Comparison of ENCODE assay signal across 8 cellular contexts in the genomic region with DNA sequence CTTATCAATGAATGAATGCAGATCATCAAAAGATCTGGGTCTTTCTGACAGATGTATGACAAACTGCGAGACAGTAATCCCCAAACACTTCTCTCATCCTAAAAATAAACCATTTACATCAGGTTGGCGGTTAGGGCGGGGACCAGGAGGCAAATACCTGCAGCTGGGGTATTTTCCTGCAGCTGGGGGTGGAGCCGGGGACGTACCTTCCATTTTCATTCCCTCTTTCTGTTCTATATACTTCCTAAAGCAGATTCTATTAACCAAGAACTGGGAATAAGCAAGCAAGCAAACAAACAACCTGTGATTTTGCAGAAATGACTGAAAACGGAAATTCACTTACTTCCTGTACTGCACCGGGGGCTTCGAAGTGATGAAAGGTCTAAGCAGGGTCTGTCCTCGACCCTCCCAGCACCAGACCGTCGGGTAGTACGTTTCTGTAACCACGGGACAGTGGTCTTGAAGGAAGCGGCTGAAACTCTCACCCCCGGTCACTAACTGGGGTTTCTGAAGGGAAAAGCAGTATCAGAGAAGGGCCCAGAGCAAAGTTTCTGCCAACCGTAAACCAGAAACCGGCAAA. TPM values are rescaled to one million over a fixed set of nuclear protein-coding genes. Genes with fewer than 3 reads are reported as not detected.
DNase-seq lines count a peak whose midpoint lies in the region; ATAC-seq and TF ChIP-seq lines count a peak whose summit lies in the region.

No MANE protein-coding gene starts in this region.

- H3K27ac Mint-ChIP-seq in T-helper 2 cell treated with Interferon-gamma antibody and Interleukin-4, amounts not matched to agents 5 μg/mL and 100 μg/mL, for 36 hours: peak overlapping the region; percentile 96

- no peaks in the 10 kb centered on the region for H3K9me3 Mint-ChIP-seq in T-helper 2 cell treated with Interferon-gamma antibody and Interleukin-4, amounts not matched to agents 5 μg/mL and 100 μg/mL, for 36 hours

- H3K9me2 ChIP-seq in neural cell (ENCODE audit: insufficient read depth, low read length): no peaks in the 10 kb centered on the region

- ATAC-seq in HG03196 (IDR thresholded peaks at IDR 0.05; ENCODE audit: unreplicated experiment) (no peak), HG02678 (IDR thresholded peaks at IDR 0.05; ENCODE audit: unreplicated experiment) (no peak)

- H3K36me3 ChIP-seq in GM06990 (ENCODE audit: control insufficient read depth, insufficient read depth, low read length): no peaks in the 10 kb centered on the region; the same call in none of the 2 replicates
- no peaks in the 10 kb centered on the region for H3K36me3 ChIP-seq in endocrine pancreas (ENCODE audit: control insufficient read depth, insufficient read depth, low read length)
- no peaks in the 10 kb centered on the region for H3K36me3 ChIP-seq in neural cell (ENCODE audit: insufficient read depth, low read length)

- H3K9me3 ChIP-seq in endocrine pancreas (ENCODE audit: control insufficient read depth, low read length) (no peaks in the 10 kb centered on the region), neural cell (ENCODE audit: low read length) (no peaks in the 10 kb centered on the region)

- no peaks in the 10 kb centered on the region for H3F3A ChIP-seq in neural cell (ENCODE audit: insufficient read depth, low read length, poor library complexity, severe bottlenecking)

- H3K27me3 ChIP-seq in GM06990 (replicated peaks; ENCODE audit: control insufficient read depth, insufficient read depth, low read length) (no peaks in the 10 kb centered on the region), endocrine pancreas (ENCODE audit: control insufficient read depth, insufficient read depth, low read length) (no peaks in the 10 kb centered on the region), neural cell (ENCODE audit: insufficient read depth, low read depth, low read length) (no peaks in the 10 kb centered on the region)

- peaks cover 30% of the 10 kb centered on the region for H3K36me3 Mint-ChIP-seq in T-helper 2 cell treated with Interferon-gamma antibody and Interleukin-4, amounts not matched to agents 5 μg/mL and 100 μg/mL, for 36 hours (ENCODE audit: low read depth)

- peak overlapping the region; percentile 99 for H3K4me3 Mint-ChIP-seq in T-helper 2 cell treated with Interferon-gamma antibody and Interleukin-4, amounts not matched to agents 5 μg/mL and 100 μg/mL, for 36 hours

- peak overlapping the region; percentile 64 for H3K4me2 ChIP-seq in neural cell (ENCODE audit: low read length)

- no peak overlapping the region for H3K27ac ChIP-seq in neural cell (ENCODE audit: low read length)

- no peak for TF ChIP-seq RAD21 in neural cell (conservative IDR thresholded peaks at IDR 0.05)

- H3K4me1 ChIP-seq in endocrine pancreas (ENCODE audit: control insufficient read depth, insufficient read depth, low read length): peaks cover 9% of the 10 kb centered on the region

- peak overlapping the region; percentile 40 for H2AFZ ChIP-seq in neural cell (ENCODE audit: low read depth, low read length)

- TF ChIP-seq EP300 in neural cell (conservative IDR thresholded peaks at IDR 0.05; ENCODE audit: poor library complexity, severe bottlenecking): no peak

- H3K27me3 Mint-ChIP-seq in T-helper 2 cell treated with Interferon-gamma antibody and Interleukin-4, amounts not matched to agents 5 μg/mL and 100 μg/mL, for 36 hours (ENCODE audit: low read depth): no peaks in the 10 kb centered on the region

- H4K20me1 ChIP-seq in neural cell (ENCODE audit: insufficient read depth): no peaks in the 10 kb centered on the region

- H3K4me3 ChIP-seq in GM06990 (replicated peaks; ENCODE audit: low read depth, low read length) (peak overlapping the region; percentile 83), endocrine pancreas (ENCODE audit: control insufficient read depth, insufficient read depth, low read length) (peak overlapping the region; percentile 97), neural cell (ENCODE audit: low read length) (peak overlapping the region; percentile 78)

- peaks cover 22% of the 10 kb centered on the region for H3K4me1 Mint-ChIP-seq in T-helper 2 cell treated with Interferon-gamma antibody and Interleukin-4, amounts not matched to agents 5 μg/mL and 100 μg/mL, for 36 hours (ENCODE audit: low read depth)

- no peak for TF ChIP-seq CTCF in GM06990 (IDR thresholded peaks at IDR 0.05; ENCODE audit: insufficient read depth, low read length, poor library complexity, severe bottlenecking)
- no peak for TF ChIP-seq CTCF in neural cell (IDR thresholded peaks at IDR 0.05; ENCODE audit: poor library complexity, severe bottlenecking)

- peak overlapping the region; percentile 96 for H3K9ac ChIP-seq in endocrine pancreas (ENCODE audit: control insufficient read depth, insufficient read depth, low read length)
- H3K9ac ChIP-seq in neural cell (ENCODE audit: low read length): peak overlapping the region; percentile 73

- DNase-seq in GM06990 (ENCODE audit: extremely low read depth, insufficient read length): peak; percentile 62
- DNase-seq in HPDE6-E6E7 (ENCODE audit: extremely low spot score): peak; percentile 33
- DNase-seq in T-helper 2 cell treated with Interferon-gamma antibody and Interleukin-4, amounts not matched to agents 5 μg/mL and 100 μg/mL, for 36 hours (ENCODE audit: low spot score): peak; percentile 23
- DNase-seq in epidermal melanocyte (ENCODE audit: insufficient read length, low spot score): no peak

- H3K79me2 ChIP-seq in neural cell (replicated peaks; ENCODE audit: insufficient read depth, low read length): no peaks in the 10 kb centered on the region

TF ChIP-seq in neural cell, 6 proteins besides CTCF, POLR2A, EP300 and RAD21:
- no peak for TF ChIP-seq POLR2AphosphoS5 (IDR thresholded peaks at IDR 0.05)
- TF ChIP-seq, protein P1, sequence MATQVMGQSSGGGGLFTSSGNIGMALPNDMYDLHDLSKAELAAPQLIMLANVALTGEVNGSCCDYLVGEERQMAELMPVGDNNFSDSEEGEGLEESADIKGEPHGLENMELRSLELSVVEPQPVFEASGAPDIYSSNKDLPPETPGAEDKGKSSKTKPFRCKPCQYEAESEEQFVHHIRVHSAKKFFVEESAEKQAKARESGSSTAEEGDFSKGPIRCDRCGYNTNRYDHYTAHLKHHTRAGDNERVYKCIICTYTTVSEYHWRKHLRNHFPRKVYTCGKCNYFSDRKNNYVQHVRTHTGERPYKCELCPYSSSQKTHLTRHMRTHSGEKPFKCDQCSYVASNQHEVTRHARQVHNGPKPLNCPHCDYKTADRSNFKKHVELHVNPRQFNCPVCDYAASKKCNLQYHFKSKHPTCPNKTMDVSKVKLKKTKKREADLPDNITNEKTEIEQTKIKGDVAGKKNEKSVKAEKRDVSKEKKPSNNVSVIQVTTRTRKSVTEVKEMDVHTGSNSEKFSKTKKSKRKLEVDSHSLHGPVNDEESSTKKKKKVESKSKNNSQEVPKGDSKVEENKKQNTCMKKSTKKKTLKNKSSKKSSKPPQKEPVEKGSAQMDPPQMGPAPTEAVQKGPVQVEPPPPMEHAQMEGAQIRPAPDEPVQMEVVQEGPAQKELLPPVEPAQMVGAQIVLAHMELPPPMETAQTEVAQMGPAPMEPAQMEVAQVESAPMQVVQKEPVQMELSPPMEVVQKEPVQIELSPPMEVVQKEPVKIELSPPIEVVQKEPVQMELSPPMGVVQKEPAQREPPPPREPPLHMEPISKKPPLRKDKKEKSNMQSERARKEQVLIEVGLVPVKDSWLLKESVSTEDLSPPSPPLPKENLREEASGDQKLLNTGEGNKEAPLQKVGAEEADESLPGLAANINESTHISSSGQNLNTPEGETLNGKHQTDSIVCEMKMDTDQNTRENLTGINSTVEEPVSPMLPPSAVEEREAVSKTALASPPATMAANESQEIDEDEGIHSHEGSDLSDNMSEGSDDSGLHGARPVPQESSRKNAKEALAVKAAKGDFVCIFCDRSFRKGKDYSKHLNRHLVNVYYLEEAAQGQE (IDR thresholded peaks at IDR 0.05; ENCODE audit: borderline replicate concordance): no peak
- no peak for TF ChIP-seq TAF1 (IDR thresholded peaks at IDR 0.05; ENCODE audit: low read depth)
- no peak for TF ChIP-seq EZH2 (IDR thresholded peaks at IDR 0.05; ENCODE audit: borderline replicate concordance, insufficient read depth, low read length, poor library complexity, severe bottlenecking)
- TF ChIP-seq MXI1 (conservative IDR thresholded peaks at IDR 0.05; ENCODE audit: poor library complexity, severe bottlenecking): no peak
- TF ChIP-seq SMC3 (conservative IDR thresholded peaks at IDR 0.05; ENCODE audit: poor library complexity): no peak

RNA-seq across cellular contexts. Expression of a gene that starts 1.2 kb away (rescaled TPM):
- 7.9 and 9.6 TPM in 2 replicates for polyA plus RNA-seq in neural cell
- 3.2 and 5.4 TPM in 2 replicates for polyA minus RNA-seq in neural cell

RNA-seq across cellular contexts. Expression of a gene that starts 37.3 kb away (rescaled TPM):
- polyA plus RNA-seq in neural cell: 61.9 and 68.3 TPM in 2 replicates
- polyA minus RNA-seq in neural cell: 203 and 224 TPM in 2 replicates
